In the genomic region with DNA sequence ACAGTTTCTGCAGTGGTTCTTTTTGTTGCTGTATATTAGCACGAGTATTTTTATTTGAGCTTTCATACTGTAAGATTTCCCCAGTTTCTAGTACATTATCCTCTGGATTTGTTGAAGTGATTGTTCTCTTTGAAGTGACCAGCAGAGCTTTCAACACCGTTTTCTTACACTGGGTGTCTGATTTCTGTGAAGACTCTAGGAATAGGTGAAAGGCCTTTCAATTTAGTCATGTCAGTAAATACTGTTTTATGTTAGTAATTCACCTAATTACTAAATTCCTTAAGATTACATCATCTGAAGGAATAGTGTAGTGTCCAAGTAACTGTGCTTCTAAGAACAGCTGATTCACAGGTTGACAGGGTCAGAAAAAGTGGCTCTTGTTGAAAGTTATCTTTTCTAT, we compare ENCODE assay signal across 8 cellular contexts. TPM values are rescaled to one million over a fixed set of nuclear protein-coding genes. Genes with fewer than 3 reads are reported as not detected.
DNase-seq lines count a peak whose midpoint lies in the region; ATAC-seq and TF ChIP-seq lines count a peak whose summit lies in the region.

No MANE protein-coding gene starts in this region.

- peaks cover 5% of the 10 kb centered on the region for H3K27me3 Mint-ChIP-seq in nephron progenitor cell (ENCODE audit: low read depth, poor library complexity)

- H3K9me3 Mint-ChIP-seq in nephron progenitor cell = peaks cover 19% of the 10 kb centered on the region

- DNase-seq in DMS114 treated with DMSO at 0.1 percent for 48 hours (lab: John Stamatoyannopoulos, UW; ENCODE audit: unreplicated experiment) = peak; percentile 4
- DNase-seq in NCI-H69 (lab: John Stamatoyannopoulos, UW) = peak; percentile 4
- DNase-seq in dorsolateral prefrontal cortex = no peak
- DNase-seq in nephron progenitor cell = no peak
- no peak for DNase-seq in middle frontal gyrus (ENCODE audit: extremely low spot score, low spot score)
- DNase-seq in NCI-H1436 treated with DMSO at 0.1 percent for 48 hours (lab: John Stamatoyannopoulos, UW) = no peak

- H3K27ac ChIP-seq in dorsolateral prefrontal cortex = peak overlapping the region in 57 of 59 donors; percentile 57 to 99 (median 94)

- H3K4me3 ChIP-seq in dorsolateral prefrontal cortex = peak overlapping the region; percentile 52 to 100 (median 91)

- ATAC-seq in HG02938 (IDR thresholded peaks at IDR 0.05; ENCODE audit: unreplicated experiment) (no peak), GM21526 (IDR thresholded peaks at IDR 0.05; ENCODE audit: low FRiP score, unreplicated experiment) (no peak)

- no peaks in the 10 kb centered on the region for H3K27me3 ChIP-seq in dorsolateral prefrontal cortex

- peak overlapping the region; percentile 15 for H3K27ac Mint-ChIP-seq in nephron progenitor cell

- intact Hi-C loops in dorsolateral prefrontal cortex (cut with DNase I) = no loop called here

- peaks cover 32% of the 10 kb centered on the region for H3K4me1 Mint-ChIP-seq in nephron progenitor cell

- TF ChIP-seq CTCF in dorsolateral prefrontal cortex (IDR thresholded peaks at IDR 0.05 in 54 of 56, conservative IDR thresholded peaks at IDR 0.05 in 2 of 56; ENCODE audit: low read depth in 1 of 56, partially characterized antibody in 56 of 56) (no peak), nephron progenitor cell (IDR thresholded peaks at IDR 0.05) (no peak)

- peaks cover 24% of the 10 kb centered on the region for H3K36me3 Mint-ChIP-seq in nephron progenitor cell (ENCODE audit: low read depth)

- peak overlapping the region; percentile 93 for H3K4me3 Mint-ChIP-seq in nephron progenitor cell

RNA-seq across cellular contexts. Expression of gene PPM1B, which starts 2.3 kb away (rescaled TPM):
- total RNA-seq in dorsolateral prefrontal cortex = 100 to 1,000 TPM in 43 of 120 experiments, 10 to 100 TPM in 77; 60.7 to 138 (median 94.9) TPM

Comparison
In these comparisons a context has a peak if more than half of its experiments do, and no peak if none do; other contexts are left out.
1. DNase-seq: peak in DMS114 treated with DMSO at 0.1 percent for 48 hours (single experiment) and NCI-H69 (single experiment); none in dorsolateral prefrontal cortex (0 of 10), nephron progenitor cell (single experiment), middle frontal gyrus (single experiment) and NCI-H1436 treated with DMSO at 0.1 percent for 48 hours (single experiment).